ENCODE assay signal across 9 cellular contexts in genomic region chr16:77043076-77043475, GRCh38.
DNase-seq lines count a peak whose midpoint lies in the region; ATAC-seq and TF ChIP-seq lines count a peak whose summit lies in the region.
"Had no signal": no experiment of that assay in that cellular context is flagged by ENCODE, and none has a peak within 500 bp of the region (broad histone marks: within the 10 kb centered on the region; RNA-seq: fewer than 3 reads in every experiment).

No MANE protein-coding gene starts in this region.

- DNase-seq in ELR (ENCODE audit: low read depth) (peak; percentile 4), NAMALWA (ENCODE audit: low spot score) (peak; percentile 74), SW480 (ENCODE audit: low spot score) (peak; percentile 50), left lobe of liver (ENCODE audit: low spot score) (no peak), NCI-H345 (lab: John Stamatoyannopoulos, UW) (no peak), amygdala (lab: John Stamatoyannopoulos, UW) (no peak), stomach (no peak)
- DNase-seq: cortex of kidney had no signal

- TF ChIP-seq POLR2A in stomach (IDR thresholded peaks at IDR 0.05) = no peak

- H3K36me3 ChIP-seq in stomach = no peaks in the 10 kb centered on the region

- 88 to 94% (median 93%) methylated on average over 1 of the region's 1 CpG for WGBS in stomach, 5 donors

- TF ChIP-seq EP300 in stomach (IDR thresholded peaks at IDR 0.05) = no peak

- no peaks in the 10 kb centered on the region for H3K4me1 ChIP-seq in stomach

- H3K9me3 ChIP-seq in stomach = no peaks in the 10 kb centered on the region

- no peak overlapping the region for H3K27ac ChIP-seq in stomach

- ATAC-seq in left lobe of liver (peak; percentile 79), GM19452 (IDR thresholded peaks at IDR 0.05; ENCODE audit: unreplicated experiment) (no peak)

- no peak for TF ChIP-seq CTCF in stomach (IDR thresholded peaks at IDR 0.05)

- intact Hi-C loops in stomach (cut with DNase I; ENCODE audit: low total_unique reads) = no loop called here

- H3K4me3 ChIP-seq in stomach = no peak overlapping the region

- no peaks in the 10 kb centered on the region for H3K27me3 ChIP-seq in stomach

Comparison
In these comparisons a context has a peak if more than half of its experiments do, and no peak if none do; other contexts are left out.
1. DNase-seq: peak in ELR (single experiment), NAMALWA (single experiment) and SW480 (single experiment); none in left lobe of liver (single experiment), NCI-H345 (single experiment), amygdala (0 of 56) and stomach (single experiment).